ENCODE assay signal across 8 cellular contexts in the genomic region with DNA sequence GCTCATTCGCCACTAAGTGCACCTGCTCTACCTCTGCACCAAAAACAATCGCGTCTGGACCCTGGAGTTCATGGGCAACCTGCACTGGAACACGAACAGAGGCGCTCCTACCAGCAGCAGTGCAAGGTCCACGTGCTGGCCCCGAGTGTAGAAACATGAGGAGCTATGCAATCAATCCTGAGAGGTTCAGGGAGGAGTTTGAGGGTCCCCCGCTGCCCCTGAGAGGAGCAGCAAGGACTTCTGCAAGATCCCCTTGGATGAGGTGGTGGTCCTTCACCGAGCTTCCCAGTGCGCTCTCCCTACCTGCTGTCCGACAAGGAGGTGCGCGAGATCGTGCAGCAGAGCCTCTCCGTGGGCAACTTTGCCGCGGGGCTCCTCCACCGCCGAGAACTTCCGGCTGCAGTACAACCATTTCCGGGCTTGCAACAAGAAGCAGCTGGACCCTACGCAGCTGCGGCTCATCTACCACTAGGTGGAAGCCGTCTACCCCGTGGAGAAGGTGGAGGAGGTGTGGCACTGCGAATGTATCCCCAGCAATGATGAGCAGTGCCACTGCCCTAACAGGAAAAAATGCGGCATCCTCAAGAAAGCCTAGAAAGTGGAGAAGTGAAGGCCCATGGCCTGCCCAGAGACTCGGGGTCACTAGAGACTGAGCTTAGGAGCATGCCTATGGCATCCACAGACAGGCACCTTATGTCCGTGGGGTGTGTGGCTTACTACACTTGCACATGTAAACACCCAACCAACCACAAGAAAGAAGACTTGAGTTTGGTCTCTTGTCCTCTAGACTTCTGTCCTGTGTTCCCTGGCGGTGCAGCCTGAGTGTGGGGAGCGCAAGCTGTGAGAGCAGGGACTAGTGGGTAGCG. TPM values are rescaled to one million over a fixed set of nuclear protein-coding genes. Genes with fewer than 3 reads are reported as not detected.
DNase-seq lines count a peak whose midpoint lies in the region; ATAC-seq and TF ChIP-seq lines count a peak whose summit lies in the region.
"Not testable (repeated sequence)": the region's sequence is repeated elsewhere in the genome, so short reads cannot be mapped to it uniquely, and the experiment has no call there.

No MANE protein-coding gene starts in this region.

- peak; percentile 29 for DNase-seq in DMS53 treated with DMSO at 0.1 percent for 48 hours (lab: John Stamatoyannopoulos, UW; ENCODE audit: unreplicated experiment)
- peak; percentile 50 for DNase-seq in NCI-H2196 (lab: John Stamatoyannopoulos, UW; ENCODE audit: unreplicated experiment)
- DNase-seq in T47D (ENCODE audit: low read depth in 1 of 2, low spot score in 1 of 2) = peak; percentile 35 to 61
- peak in 1 of 2 donors; percentile 58 for DNase-seq in left lung
- DNase-seq in stimulated activated CD8-positive, alpha-beta memory T cell treated with anti-CD3 and anti-CD28 coated beads, Interleukin-4, amount 100 ng/mL, for 48 hours = peak; percentile 64

- H3K9me3 ChIP-seq in left lung = not testable (repeated sequence)

- intact Hi-C loops in left lung (cut with DNase I) = not testable (repeated sequence)

- ATAC-seq in GM19452 (IDR thresholded peaks at IDR 0.05; ENCODE audit: unreplicated experiment) = peak; percentile 99
- ATAC-seq in HG03139 (IDR thresholded peaks at IDR 0.05; ENCODE audit: unreplicated experiment) = peak; percentile 87
- ATAC-seq in activated CD4-positive, CD25-positive, alpha-beta regulatory T cell treated with anti-CD3 and anti-CD28 coated beads, Interleukin-2, amount 50 U/mL, for 24 hours = peak; percentile 90 to 99
- peak; percentile 94 for ATAC-seq in left lung

- not testable (repeated sequence) for H3K36me3 ChIP-seq in left lung

- not testable (repeated sequence) for H3K27me3 ChIP-seq in left lung

- peak; percentile 23 to 37 for TF ChIP-seq CTCF in left lung (IDR thresholded peaks at IDR 0.05)

- H3K4me1 ChIP-seq in left lung = not testable (repeated sequence)

- in situ Hi-C loops in T47D (cut with HindIII; ENCODE audit: low pct_unique_long_range_greater_than_20kb, low sequenced_read_pairs) = not testable (repeated sequence)

- H3K27ac ChIP-seq in left lung = not testable (repeated sequence)

- H3K4me3 ChIP-seq in left lung = peak overlapping the region; percentile 28 to 31

RNA-seq across cellular contexts. Expression of a gene that starts 36.3 kb away (rescaled TPM):
- total RNA-seq in left lung = 10 to 100 TPM; 47.0 to 54.0 TPM
